8 cellular contexts compared by ENCODE assay signal in the genomic region with DNA sequence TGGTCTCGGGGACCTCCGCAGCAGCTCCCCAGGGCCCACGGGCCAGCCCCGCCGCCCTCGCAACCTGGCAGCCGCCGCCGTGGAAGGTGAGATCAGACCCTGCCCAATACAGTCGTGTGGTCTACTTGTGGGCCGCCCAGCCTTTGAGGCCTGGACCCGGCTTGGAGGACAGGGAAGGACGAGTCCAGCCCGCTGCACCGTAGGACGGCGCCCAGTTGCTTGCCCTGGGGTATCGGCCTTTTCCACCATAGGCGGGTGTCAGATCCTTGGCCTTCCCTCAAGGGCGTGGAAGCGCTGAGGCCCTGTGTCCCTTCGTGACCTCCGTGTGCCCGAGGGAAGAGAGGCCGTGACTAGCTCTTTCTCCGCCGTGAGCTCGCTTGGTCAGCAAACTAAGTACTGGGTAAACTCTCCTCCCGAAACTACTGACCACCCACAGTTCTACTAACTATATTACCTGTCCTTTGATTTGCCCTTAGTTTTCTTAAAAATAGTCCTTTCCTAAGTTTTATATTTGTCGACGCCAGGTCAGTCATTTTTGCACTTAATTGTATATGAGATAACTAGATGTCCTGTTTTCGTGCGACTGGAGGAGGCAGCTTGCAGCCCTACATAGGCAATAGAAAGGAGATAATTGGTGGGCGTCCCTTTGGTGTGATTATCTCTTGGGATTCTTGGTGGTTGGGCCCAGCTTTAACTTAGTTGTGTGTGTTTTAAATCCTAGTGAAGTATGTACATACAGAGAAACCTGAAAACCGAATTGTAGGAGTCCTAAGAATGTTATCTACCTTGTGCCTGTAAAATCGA. TPM values are rescaled to one million over a fixed set of nuclear protein-coding genes. Genes with fewer than 3 reads are reported as not detected.
A peak's percentile ranks its signal among the peaks of the same experiment; 100 is the strongest.
DNase-seq lines count a peak whose midpoint lies in the region; ATAC-seq and TF ChIP-seq lines count a peak whose summit lies in the region.

No MANE protein-coding gene starts in this region.

- POLR2A ChIA-PET in RWPE1 (lab: Yijun Ruan, JAX; ENCODE audit: low non-redundant PET) = interaction anchor here (0.6 to 0.9 kb wide), 2 partner anchors 31 to 33 kb away, joined by 4 to 5 read pairs; no protein-coding TSS in a partner anchor

- H3K27ac ChIP-seq in RWPE1 = peak overlapping the region; percentile 86
- peak overlapping the region; percentile 92 for H3K27ac ChIP-seq in colonic mucosa
- peak overlapping the region; percentile 98 for H3K27ac ChIP-seq in lower lobe of right lung
- peak overlapping the region; percentile 93 to 99 (median 98) for H3K27ac ChIP-seq in stomach

- H3K9ac ChIP-seq in colonic mucosa (ENCODE audit: low read depth in 2 of 2, low read length in 2 of 2) = peak overlapping the region; percentile 98 to 100

- H3K36me3 ChIP-seq in colonic mucosa = no peaks in the 10 kb centered on the region
- peaks cover 39% of the 10 kb centered on the region for H3K36me3 ChIP-seq in lower lobe of right lung
- peaks cover 25 to 35% (median 30%) of the 10 kb centered on the region in 4 donors for H3K36me3 ChIP-seq in stomach

- H3K9me3 ChIP-seq in colonic mucosa (no peaks in the 10 kb centered on the region), lower lobe of right lung (no peaks in the 10 kb centered on the region), stomach (no peaks in the 10 kb centered on the region)

- 0 to 1% (median 0%) methylated on average over 17 to 36 of the region's 36 CpGs for WGBS in stomach, 5 donors

- ATAC-seq in lower lobe of right lung = peak; percentile 74 to 75

- H3K4me1 ChIP-seq in colonic mucosa (no peaks in the 10 kb centered on the region), lower lobe of right lung (peaks cover 25% of the 10 kb centered on the region), stomach (peaks cover 6 to 40% (median 29%) of the 10 kb centered on the region in 4 donors)

- H3K27me3 ChIP-seq in colonic mucosa (no peaks in the 10 kb centered on the region), lower lobe of right lung (ENCODE audit: low read depth) (no peaks in the 10 kb centered on the region), stomach (no peaks in the 10 kb centered on the region)

- intact Hi-C loops in colonic mucosa (cut with DNase I) = no loop called here
- intact Hi-C loops in lower lobe of right lung (cut with DNase I) = no loop called here
- intact Hi-C loops in stomach (cut with DNase I; ENCODE audit: low total_unique reads) = no loop called here

- H3K4me3 ChIP-seq in colonic mucosa (peak overlapping the region; percentile 79), lower lobe of right lung (peak overlapping the region; percentile 85), stomach (peak overlapping the region; percentile 86 to 95 (median 88))

- DNase-seq in D341Med (ENCODE audit: low spot score) (peak; percentile 47), HCEC 1CT (peak; percentile 34), RWPE1 (ENCODE audit: low spot score) (no peak), colonic mucosa (peak; percentile 45), lower lobe of right lung (peak; percentile 64), stomach (peak; percentile 44), NCI-H2196 treated with DMSO at 0.1 percent for 48 hours (lab: John Stamatoyannopoulos, UW; ENCODE audit: unreplicated experiment) (no peak), HuH-7.5 (ENCODE audit: low spot score) (no peak)

- CTCF ChIA-PET in RWPE1 (lab: Yijun Ruan, JAX) = interaction anchor here (0.5 to 2.8 kb wide), 2 partner anchors 27 to 49 kb away, joined by 3 to 11 read pairs; no protein-coding TSS in a partner anchor

- no peak for TF ChIP-seq EP300 in stomach (IDR thresholded peaks at IDR 0.05)

- TF ChIP-seq CTCF in RWPE1 (conservative IDR thresholded peaks at IDR 0.05; ENCODE audit: low read depth) = no peak
- TF ChIP-seq CTCF in colonic mucosa (IDR thresholded peaks at IDR 0.05) = no peak
- no peak for TF ChIP-seq CTCF in lower lobe of right lung (IDR thresholded peaks at IDR 0.05)
- TF ChIP-seq CTCF in stomach (IDR thresholded peaks at IDR 0.05) = no peak

- TF ChIP-seq POLR2A in stomach (IDR thresholded peaks at IDR 0.05) = no peak

RNA-seq across cellular contexts. Expression of gene SLC25A3, which starts 0.8 kb away (rescaled TPM):
- total RNA-seq in colonic mucosa (100 to 1,000 TPM; 680 to 698 TPM), lower lobe of right lung (348 TPM), stomach (100 to 1,000 TPM; 308 to 594 (median 355) TPM)
- polyA plus RNA-seq in stomach = 100 to 1,000 TPM; 418 to 479 (median 432) TPM

RNA-seq across cellular contexts. Expression of gene IKBIP, which starts 50.3 kb away (rescaled TPM):
- 1 to 10 TPM; 5.0 to 6.8 TPM for total RNA-seq in colonic mucosa
- 13.4 TPM for total RNA-seq in lower lobe of right lung
- total RNA-seq in stomach = 10 to 100 TPM in 1 of 5 donors, 1 to 10 TPM in 2, under 1 TPM in 2; under 0.01 to 14.5 (median 3.0) TPM
- 1 to 10 TPM; 5.2 to 5.8 (median 5.7) TPM for polyA plus RNA-seq in stomach

RNA-seq across cellular contexts. Expression of gene APAF1, which starts 50.8 kb away (rescaled TPM):
- total RNA-seq in colonic mucosa (10 to 100 TPM; 36.8 to 52.6 TPM), lower lobe of right lung (24.3 TPM), stomach (10 to 100 TPM in 4 of 5 donors, 1 to 10 TPM in 1; 9.9 to 93.9 (median 37.5) TPM)
- 1 to 10 TPM; 4.4 to 5.7 (median 5.2) TPM for polyA plus RNA-seq in stomach

Comparison
In these comparisons a context has a peak if more than half of its experiments do, and no peak if none do; other contexts are left out.
1. DNase-seq: peak in D341Med (single experiment), HCEC 1CT (single experiment), colonic mucosa (single experiment), lower lobe of right lung (single experiment) and stomach (single experiment); none in RWPE1 (single experiment), NCI-H2196 treated with DMSO at 0.1 percent for 48 hours (single experiment) and HuH-7.5 (single experiment).
2. Peak in every context shown above with its lines, with median percentiles within 50 percentile points of each other: H3K27ac ChIP-seq and H3K4me3 ChIP-seq.